Comparison of ENCODE assay signal across 24 cellular contexts in genomic region chr5:113505181-113505580, GRCh38. TPM values are rescaled to one million over a fixed set of nuclear protein-coding genes. Genes with fewer than 3 reads are reported as not detected.
DNase-seq lines count a peak whose midpoint lies in the region; TF ChIP-seq lines count a peak whose summit lies in the region.
"Had no signal": no experiment of that assay in that cellular context is flagged by ENCODE, and none has a peak within 500 bp of the region (broad histone marks: within the 10 kb centered on the region; RNA-seq: fewer than 3 reads in every experiment).

No MANE protein-coding gene starts in this region.

- intact Hi-C loops in posterior cingulate gyrus (cut with DNase I), result no loop called here

- DNase-seq in COLO829 (ENCODE audit: low spot score) (peak; percentile 28), M059J (ENCODE audit: low read depth) (peak; percentile 69), amniotic epithelial cell (ENCODE audit: low read depth) (peak; percentile 83), fibroblast of villous mesenchyme (ENCODE audit: low read depth) (peak; percentile 79), GM10266 (ENCODE audit: extremely low spot score) (no peak), NCI-H2196 (lab: John Stamatoyannopoulos, UW; ENCODE audit: unreplicated experiment) (no peak), posterior cingulate gyrus (no peak)
- no peak for DNase-seq in stimulated activated CD4-positive, alpha-beta T cell treated with anti-CD3 and anti-CD28 coated beads, Interleukin-2, amount 100 ng/mL, for 48 hours
- DNase-seq: activated CD4-positive, alpha-beta T cell treated with anti-CD3 and anti-CD28 coated beads for 36 hours; activated gamma-delta T cell treated with Interleukin-2 at 50 U/mL for 16 hours; activated T-cell treated with anti-CD3 and anti-CD28 coated beads, Interleukin-2, amount 50 U/mL, for 1 hour; DMS153; effector memory CD4-positive, alpha-beta T cell; gastrocnemius medialis; GDM1; H7; MG63; NCI-H2029; NCI-H345; NCI-H774; T-helper 2 cell had no signal

- TF ChIP-seq CTCF in fibroblast of villous mesenchyme (IDR thresholded peaks at IDR 0.05; ENCODE audit: insufficient read depth, low read depth, low read length), result no peak
- TF ChIP-seq CTCF in GM10266 (IDR thresholded peaks at IDR 0.05; ENCODE audit: control insufficient read depth, insufficient read depth, low read depth, missing control alignments), result no peak

- no peak overlapping the region for H3K4me3 ChIP-seq in fibroblast of villous mesenchyme (ENCODE audit: low read depth, low read length)
- H3K4me3 ChIP-seq: coronary artery, gastrocnemius medialis, MG63, thoracic aorta, vagina had no signal

RNA-seq across cellular contexts. Expression of gene YTHDC2, which starts 8.3 kb away (rescaled TPM):
- 4.0 and 8.6 TPM in 2 replicates for total RNA-seq in M059J (2014; rRNA removed; shearing (Covaris generic))
- total RNA-seq in fibroblast of villous mesenchyme, result 31.1 and 32.2 TPM in 2 replicates

RNA-seq across cellular contexts. Expression of gene MCC, which starts 16.9 kb away (rescaled TPM):
- total RNA-seq in M059J (2014; rRNA removed; shearing (Covaris generic)), result 1.9 and 4.6 TPM in 2 replicates
- total RNA-seq in fibroblast of villous mesenchyme, result 25.4 and 37.6 TPM in 2 replicates

Comparison
In these comparisons a context has a peak if more than half of its experiments do, and no peak if none do; other contexts are left out.
1. DNase-seq: peak in COLO829 (single experiment), M059J (single experiment), amniotic epithelial cell (single experiment) and fibroblast of villous mesenchyme (single experiment); none in GM10266 (single experiment), NCI-H2196 (single experiment), posterior cingulate gyrus (0 of 10) and stimulated activated CD4-positive, alpha-beta T cell treated with anti-CD3 and anti-CD28 coated beads, Interleukin-2, amount 100 ng/mL, for 48 hours (0 of 2).